Comparison of ENCODE assay signal across 26 cellular contexts in genomic region chr3:76638006-76638405, GRCh38.
"Had no signal": no experiment of that assay in that cellular context is flagged by ENCODE, and none has a peak within 500 bp of the region (broad histone marks: within the 10 kb centered on the region; RNA-seq: fewer than 3 reads in every experiment).

No MANE protein-coding gene starts in this region.

- H3K36me3 ChIP-seq: breast epithelium, colonic mucosa, heart right ventricle, left ventricle myocardium inferior, right atrium auricular region, stomach, thyroid gland, upper lobe of right lung had no signal

- H3K27ac ChIP-seq: breast epithelium, colonic mucosa, dorsolateral prefrontal cortex, heart right ventricle, left ventricle myocardium inferior, right atrium auricular region, stomach, thyroid gland, upper lobe of right lung had no signal

- ATAC-seq: effector memory CD8-positive, alpha-beta T cell; heart right ventricle; natural killer cell treated with Interleukin-12 subunit alpha and Interleukin-12 subunit beta and Interleukin-15 and Interleukin-18, amount 100 ng/mL, for 72 hours; stimulated activated naive B cell treated with anti-CD40 and anti-IgM and Interleukin-4, amounts not matched to agents 10 μg/mL and 1 μg/mL and 100 μg/mL, for 72 hours; upper lobe of right lung had no signal

- H3K9me3 ChIP-seq: breast epithelium, colonic mucosa, heart right ventricle, left ventricle myocardium inferior, right atrium auricular region, stomach, thyroid gland, upper lobe of right lung had no signal

- H3K4me3 ChIP-seq: breast epithelium, colonic mucosa, dorsolateral prefrontal cortex, heart right ventricle, left ventricle myocardium inferior, lung, right atrium auricular region, stomach, thyroid gland, upper lobe of right lung had no signal

- DNase-seq: activated CD4-positive, alpha-beta memory T cell treated with anti-CD3 and anti-CD28 coated beads, Interleukin-2, amount 10 ng/mL, durations not matched to agents 7 days and 5 days; activated CD4-positive, alpha-beta T cell treated with anti-CD3 and anti-CD28 coated beads, Interleukin-2, amount 10 ng/mL, durations not matched to agents 24 days and 14 days; activated CD4-positive, CD25-positive, alpha-beta regulatory T cell treated with anti-CD3 and anti-CD28 coated beads, Interleukin-2, amount 50 U/mL, for 72 hours; activated CD8-positive, alpha-beta memory T cell treated with anti-CD3 and anti-CD28 coated beads, Interleukin-2, amount 50 U/mL, for 48 hours; activated gamma-delta T cell; activated naive CD4-positive, alpha-beta T cell treated with anti-CD3 and anti-CD28 coated beads, Interleukin-2, amount 10 ng/mL, durations not matched to agents 7 days and 5 days; activated naive CD8-positive, alpha-beta T cell treated with anti-CD3 and anti-CD28 coated beads, Interleukin-2, amount 10 ng/mL, durations not matched to agents 7 days and 5 days; activated T-cell treated with anti-CD3 and anti-CD28 coated beads, Interleukin-2, amount 50 U/mL, for 24 hours; colonic mucosa; dorsolateral prefrontal cortex; effector memory CD8-positive, alpha-beta T cell; foreskin melanocyte; heart right ventricle; left ventricle myocardium inferior; mesendoderm; stimulated activated CD4-positive, alpha-beta T cell treated with anti-CD3 and anti-CD28 coated beads, Interleukin-15, amount 100 ng/mL, for 24 hours; stimulated activated CD4-positive, alpha-beta T cell treated with anti-CD3 and anti-CD28 coated beads, Interleukin-2, amount 100 ng/mL, for 24 hours; stimulated activated naive B cell treated with anti-CD40 and anti-IgM and Interleukin-4, amounts not matched to agents 10 μg/mL and 1 μg/mL and 100 μg/mL, for 72 hours; stomach; T-helper 2 cell; thyroid gland; upper lobe of right lung had no signal

- H3K4me1 ChIP-seq: breast epithelium, colonic mucosa, heart right ventricle, left ventricle myocardium inferior, right atrium auricular region, stomach, thyroid gland, upper lobe of right lung had no signal

- H3K27me3 ChIP-seq: breast epithelium, colonic mucosa, dorsolateral prefrontal cortex, heart right ventricle, right atrium auricular region, stomach, thyroid gland, upper lobe of right lung had no signal
